In genomic region chr11:118930152-118930712, GRCh38 we compare ENCODE assay signal across 8 cellular contexts. TPM values are rescaled to one million over a fixed set of nuclear protein-coding genes. Genes with fewer than 3 reads are reported as not detected.
DNase-seq lines count a peak whose midpoint lies in the region; ATAC-seq, FAIRE-seq and TF ChIP-seq lines count a peak whose summit lies in the region.

No MANE protein-coding gene starts in this region.

- H3K27me3 Mint-ChIP-seq in astrocyte (ENCODE audit: low read depth, unreplicated experiment) = peaks cover 1% of the 10 kb centered on the region

- no peaks in the 10 kb centered on the region for H3K9me3 Mint-ChIP-seq in astrocyte (ENCODE audit: unreplicated experiment)

- H3K27ac ChIP-seq in astrocyte (ENCODE audit: low read depth, low read length) = no peak overlapping the region

- peak overlapping the region; percentile 91 for H3K27ac Mint-ChIP-seq in astrocyte (ENCODE audit: unreplicated experiment)

- peaks cover 18% of the 10 kb centered on the region for H3K4me1 Mint-ChIP-seq in astrocyte (ENCODE audit: low read depth, unreplicated experiment)

- peak overlapping the region; percentile 93 for H3K4me2 ChIP-seq in astrocyte (ENCODE audit: low read length)

- peak; percentile 82 for DNase-seq in GM10248 (ENCODE audit: extremely low spot score)
- peak; percentile 86 for DNase-seq in NCI-H1436 (lab: John Stamatoyannopoulos, UW)
- peak; percentile 66 to 86 (median 80) for DNase-seq in T-helper 2 cell
- DNase-seq in astrocyte (ENCODE audit: low read depth) = peak; percentile 41
- DNase-seq in iPS DF 19.7 (ENCODE audit: low read depth, low spot score) = peak; percentile 98
- DNase-seq in retinal pigment epithelial cell (ENCODE audit: low read depth) = no peak

- peak; percentile 84 for TF ChIP-seq CTCF in GM10248 (IDR thresholded peaks at IDR 0.05; ENCODE audit: control extremely low read depth, extremely low read depth, low read depth, missing control alignments)
- peak; percentile 90 for TF ChIP-seq CTCF in astrocyte (IDR thresholded peaks at IDR 0.05; ENCODE audit: insufficient read depth, low read depth, low read length)
- TF ChIP-seq CTCF in retinal pigment epithelial cell (conservative IDR thresholded peaks at IDR 0.05; ENCODE audit: low read depth, low read length) = peak; percentile 98

- H3K4me1 ChIP-seq in astrocyte (ENCODE audit: insufficient read depth, low read length) = peaks cover 20% of the 10 kb centered on the region

- H3K9me3 ChIP-seq in astrocyte (ENCODE audit: insufficient read depth, low read depth, low read length) = no peaks in the 10 kb centered on the region

- H3K9ac ChIP-seq in astrocyte (ENCODE audit: low read length) = peak overlapping the region; percentile 72

- peak overlapping the region; percentile 59 for H2AFZ ChIP-seq in astrocyte (ENCODE audit: low read depth, low read length)

- H3K27me3 ChIP-seq in astrocyte (ENCODE audit: insufficient read depth, low read length) = no peaks in the 10 kb centered on the region

- H3K36me3 ChIP-seq in astrocyte (ENCODE audit: insufficient read depth, low read length) = no peaks in the 10 kb centered on the region

- CTCF ChIA-PET in GM10248 (lab: Yijun Ruan, JAX) = interaction anchor here (0.6 to 3.6 kb wide), 38 partner anchors 8 to 391 kb away, joined by 3 to 45 read pairs (median 4); partner anchors contain the start of genes CENATAC, CXCR5, DDX6 and UPK2

- no peaks in the 10 kb centered on the region for H4K20me1 ChIP-seq in astrocyte (ENCODE audit: insufficient read depth, low read length)

- ATAC-seq in HG02852 (IDR thresholded peaks at IDR 0.05; ENCODE audit: unreplicated experiment) (no peak), GM18907 (IDR thresholded peaks at IDR 0.05; ENCODE audit: unreplicated experiment) (no peak)

- peaks cover 3% of the 10 kb centered on the region for H3K79me2 ChIP-seq in astrocyte (ENCODE audit: insufficient read depth, low read length)

- POLR2A ChIA-PET in GM10248 (lab: Yijun Ruan, JAX) = interaction anchor here (0.6 to 1.0 kb wide), 3 partner anchors 42 to 338 kb away, joined by 3 to 4 read pairs (median 3); no protein-coding TSS in a partner anchor

- no peak for FAIRE-seq in astrocyte (lab: Jason Lieb, UNC)

- H3K4me3 Mint-ChIP-seq in astrocyte (ENCODE audit: unreplicated experiment) = peak overlapping the region; percentile 84

- no peaks in the 10 kb centered on the region for H3K36me3 Mint-ChIP-seq in astrocyte (ENCODE audit: low read depth, unreplicated experiment)

- H3K4me3 ChIP-seq in astrocyte (ENCODE audit: insufficient read depth, low read depth, low read length) = peak overlapping the region; percentile 63
- peak overlapping the region; percentile 81 for H3K4me3 ChIP-seq in retinal pigment epithelial cell (ENCODE audit: low read length)

RNA-seq across cellular contexts. Expression of gene BCL9L, which starts 4.5 kb away (rescaled TPM):
- 128 and 138 TPM in 2 replicates for total RNA-seq in astrocyte

RNA-seq across cellular contexts. Expression of gene UPK2, which starts 25.9 kb away (rescaled TPM):
- 0.43 TPM in 1 of 2 replicates, not detected in the other for total RNA-seq in astrocyte

RNA-seq across cellular contexts. Expression of gene FOXR1, which starts 41.3 kb away (rescaled TPM):
- total RNA-seq in astrocyte = not detected in 2 replicates

RNA-seq across cellular contexts. Expression of gene CXCR5, which starts 46.5 kb away (rescaled TPM):
- 0.07 and 0.12 TPM in 2 replicates for total RNA-seq in astrocyte
